ENCODE assay signal across 8 cellular contexts in the genomic region with DNA sequence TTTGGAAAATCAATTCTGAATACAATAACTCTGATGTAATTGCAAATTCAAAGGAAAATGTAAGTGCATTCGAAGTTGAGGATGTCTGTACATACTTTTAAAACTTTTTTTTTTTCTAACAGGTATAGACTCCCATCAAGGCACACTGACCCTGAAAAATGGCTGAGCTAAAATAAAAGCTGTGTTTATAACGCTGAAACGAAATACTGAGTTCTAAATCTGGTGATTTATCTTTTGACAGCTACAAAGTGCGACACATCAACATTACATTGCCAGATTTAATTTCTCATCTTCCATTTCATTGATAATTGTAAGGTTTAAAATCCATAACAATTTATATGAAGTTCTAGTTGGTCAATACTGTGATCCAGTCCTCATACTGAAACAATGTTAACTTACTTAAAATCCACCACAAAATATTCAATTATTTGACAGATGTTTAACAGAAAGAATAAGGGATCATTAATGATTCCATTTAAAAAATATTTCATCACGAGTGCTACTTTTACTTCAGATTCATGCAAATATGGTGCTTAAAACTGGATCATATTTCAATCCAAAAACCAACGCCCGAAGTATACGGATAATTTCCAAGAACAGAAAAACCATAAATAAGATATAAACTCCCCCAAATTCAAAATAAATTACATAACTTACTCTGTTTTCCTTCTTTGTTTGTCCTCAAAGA. TPM values are rescaled to one million over a fixed set of nuclear protein-coding genes. Genes with fewer than 3 reads are reported as not detected.
DNase-seq lines count a peak whose midpoint lies in the region; ATAC-seq, FAIRE-seq and TF ChIP-seq lines count a peak whose summit lies in the region.

No MANE protein-coding gene starts in this region.

- CTCF ChIA-PET in IMR-90 (lab: Yijun Ruan, JAX), result interaction anchor here (0.6 kb wide), 1 partner anchor 37 kb away, joined by 5 read pairs; no protein-coding TSS in a partner anchor

- intact Hi-C loops in IMR-90 (cut with micrococcal nuclease), result loop anchor here (5.0 to 10.0 kb wide), 3 partner anchors 377 to 700 kb away; no protein-coding TSS in a partner anchor

- H3K27me3 ChIP-seq in IMR-90 (ENCODE audit: control insufficient read depth, insufficient read depth, low read length) (no peaks in the 10 kb centered on the region), bronchial epithelial cell (ENCODE audit: control insufficient read depth, insufficient read depth, low read length) (no peaks in the 10 kb centered on the region), muscle layer of colon (ENCODE audit: control insufficient read depth in 1 of 2, insufficient read depth in 2 of 2, low read length in 2 of 2) (no peaks in the 10 kb centered on the region)

- H3K9ac ChIP-seq in IMR-90 (ENCODE audit: low read depth, low read length) (peak overlapping the region; percentile 68), muscle layer of colon (ENCODE audit: low read length) (peak overlapping the region; percentile 85)

- TF ChIP-seq POLR2A in IMR-90 (IDR thresholded peaks at IDR 0.05; ENCODE audit: low read depth, low read length), result no peak

- no TSS peak for BruUV-seq in IMR-90 (replicated peaks; lab: Mats Ljungman, UMichigan)

- WGBS in IMR-90 (ENCODE audit: extremely low coverage in 2 of 2, insufficient read length in 1 of 2), 2 experiments, result no CpG with 5 or more reads among the region's 8 CpGs

- H3K9me3 ChIP-seq in IMR-90 (ENCODE audit: control insufficient read depth, insufficient read depth, low read length), result no peaks in the 10 kb centered on the region
- no peaks in the 10 kb centered on the region for H3K9me3 ChIP-seq in muscle layer of colon (ENCODE audit: low read length)

- no peak overlapping the region for H3K4ac ChIP-seq in IMR-90 (ENCODE audit: low read depth, low read length)

- H3K4me3 ChIP-seq in AG09309 (ENCODE audit: control insufficient read depth, low read depth, low read length) (peak overlapping the region; percentile 70), IMR-90 (ENCODE audit: insufficient read depth, low read depth, low read length) (peak overlapping the region; percentile 52), bronchial epithelial cell (ENCODE audit: low read depth, low read length) (peak overlapping the region; percentile 82), muscle layer of colon (ENCODE audit: low read depth in 1 of 2, low read length in 2 of 2) (peak overlapping the region; percentile 65 to 70)

- no peak overlapping the region for H3K27ac ChIP-seq in IMR-90 (ENCODE audit: insufficient read depth, low read length)
- peak overlapping the region; percentile 92 for H3K27ac ChIP-seq in muscle layer of colon (ENCODE audit: low read depth, low read length)

- POLR2A ChIA-PET in IMR-90 (lab: Charles Lee; ENCODE audit: unreplicated experiment), result no interaction called here

- dilution Hi-C loops in IMR-90 (cut with HindIII; ENCODE audit: low sequenced_read_pairs, unreplicated experiment), result no loop called here

- H3K4me1 ChIP-seq in IMR-90 (ENCODE audit: control insufficient read depth, insufficient read depth, low read length) (no peaks in the 10 kb centered on the region), muscle layer of colon (ENCODE audit: insufficient read depth, low read length) (peaks cover 35% of the 10 kb centered on the region)

- H3K9me1 ChIP-seq in IMR-90 (ENCODE audit: insufficient read depth, low read length), result peaks cover 8% of the 10 kb centered on the region

- TF ChIP-seq CTCF in AG09309 (IDR thresholded peaks at IDR 0.05; ENCODE audit: control insufficient read depth, insufficient read depth, low read depth, low read length, missing control alignments), result no peak
- no peak for TF ChIP-seq CTCF in IMR-90 (conservative IDR thresholded peaks at IDR 0.05; ENCODE audit: low read depth, low read length)
- no peak for TF ChIP-seq CTCF in bronchial epithelial cell (IDR thresholded peaks at IDR 0.05; ENCODE audit: insufficient read depth, low read length, severe bottlenecking)
- TF ChIP-seq CTCF in GM10266 (IDR thresholded peaks at IDR 0.05; ENCODE audit: control insufficient read depth, insufficient read depth, low read depth, missing control alignments), result no peak

- no peak overlapping the region for H2BK15ac ChIP-seq in IMR-90 (ENCODE audit: low read depth, low read length)

- H4K20me1 ChIP-seq in IMR-90 (ENCODE audit: insufficient read depth, low read length), result no peaks in the 10 kb centered on the region; the same call in 1 of the 2 replicates

- no peak overlapping the region for H3K56ac ChIP-seq in IMR-90 (ENCODE audit: extremely low read depth, insufficient read depth, low read length)

- no peak overlapping the region for H3K18ac ChIP-seq in IMR-90 (ENCODE audit: low read depth, low read length)

- H2BK120ac ChIP-seq in IMR-90 (ENCODE audit: low read depth, low read length), result no peak overlapping the region

- no peak overlapping the region for H3K14ac ChIP-seq in IMR-90 (replicated peaks; ENCODE audit: low read depth, low read length)

- H2BK5ac ChIP-seq in IMR-90 (ENCODE audit: low read depth, low read length, poor library complexity, severe bottlenecking), result peak overlapping the region; percentile 48

- no peak for FAIRE-seq in bronchial epithelial cell (lab: Jason Lieb, UNC)

- TF ChIP-seq RAD21 in IMR-90 (IDR thresholded peaks at IDR 0.05; ENCODE audit: low read length), result no peak

- peak overlapping the region; percentile 93 for H3K23ac ChIP-seq in IMR-90 (ENCODE audit: low read depth, low read length)

- peaks cover 6 to 11% of the 10 kb centered on the region in 2 experiments; a peak in 3 of 4 replicates for H3K79me1 ChIP-seq in IMR-90 (ENCODE audit: low read depth in 1 of 2, low read length in 2 of 2)

- H4K5ac ChIP-seq in IMR-90 (ENCODE audit: low read depth, low read length), result no peak overlapping the region

- H2AK9ac ChIP-seq in IMR-90 (replicated peaks; ENCODE audit: low read depth, low read length, poor library complexity), result no peak overlapping the region

- H2AFZ ChIP-seq in IMR-90 (replicated peaks; ENCODE audit: low read length, poor library complexity), result no peak overlapping the region

- ATAC-seq in IMR-90 (ENCODE audit: low read depth) (no peak), GM21723 (IDR thresholded peaks at IDR 0.05; ENCODE audit: unreplicated experiment) (no peak), GM18520 (IDR thresholded peaks at IDR 0.05; ENCODE audit: unreplicated experiment) (no peak)

- H2BK20ac ChIP-seq in IMR-90 (ENCODE audit: low read depth, low read length), result no peak overlapping the region

- H3K36me3 ChIP-seq in IMR-90 (ENCODE audit: control insufficient read depth, insufficient read depth, low read length) (no peaks in the 10 kb centered on the region), bronchial epithelial cell (ENCODE audit: control insufficient read depth, insufficient read depth, low read length) (no peaks in the 10 kb centered on the region), muscle layer of colon (ENCODE audit: insufficient read depth, low read length) (no peaks in the 10 kb centered on the region)

- no peak for DNase-seq in AG09309 (ENCODE audit: low read depth)
- no peak for DNase-seq in IMR-90
- DNase-seq in bronchial epithelial cell (ENCODE audit: low read depth), result no peak
- no peak for DNase-seq in GM10266 (ENCODE audit: extremely low spot score)
- DNase-seq in AG08396 (ENCODE audit: low spot score), result no peak

- in situ Hi-C loops in IMR-90 (cut with MboI; ENCODE audit: low sequenced_read_pairs), result no loop called here

- no peak overlapping the region for H2AK5ac ChIP-seq in IMR-90 (ENCODE audit: low read depth, low read length)

- H3K4me2 ChIP-seq in IMR-90 (ENCODE audit: low read depth, low read length), result peak overlapping the region; percentile 94

- H4K91ac ChIP-seq in IMR-90 (ENCODE audit: insufficient read depth, low read depth, low read length), result no peak overlapping the region

- H4K8ac ChIP-seq in IMR-90 (ENCODE audit: low read depth in 2 of 2, low read length in 2 of 2), result no peak overlapping the region; a peak in 1 of 4 replicates

TF ChIP-seq in IMR-90, 13 proteins besides CTCF, POLR2A, EP300 and RAD21:
- TF ChIP-seq MXI1 (IDR thresholded peaks at IDR 0.05; ENCODE audit: borderline replicate concordance, low read depth, low read length), result no peak
- no peak for TF ChIP-seq CHD1 (IDR thresholded peaks at IDR 0.05; ENCODE audit: low read depth, low read length)
- no peak for TF ChIP-seq SMC3 (IDR thresholded peaks at IDR 0.05; ENCODE audit: low read depth, low read length)
TF ChIP-seq in IMR-90: peak in this region for 0.

RNA-seq across cellular contexts. Expression of a gene that starts 1.4 kb away (rescaled TPM):
- 13.1 and 16.1 TPM in 2 replicates for total RNA-seq in IMR-90 (2012; rRNA removed)
- 3.6 and 5.5 TPM in 2 replicates for polyA plus RNA-seq in IMR-90 (2012; rRNA removed)
- polyA plus RNA-seq in IMR-90 (2012; cell fraction: cytosol; rRNA removed), result 0.38 and 0.40 TPM in 2 replicates
- polyA plus RNA-seq in IMR-90 (2012; cell fraction: nucleus; rRNA removed; ENCODE audit: low replicate concordance), result 0.54 and 5.5 TPM in 2 replicates
- total RNA-seq in bronchial epithelial cell, result 8.3 and 12.6 TPM in 2 replicates
